Comparison of ENCODE assay signal across 8 cellular contexts in genomic region chr16:31033709-31034492, GRCh38.
DNase-seq lines count a peak whose midpoint lies in the region; ATAC-seq and TF ChIP-seq lines count a peak whose summit lies in the region.

No MANE protein-coding gene starts in this region.

- TF ChIP-seq CTCF in GM13976 (IDR thresholded peaks at IDR 0.05; ENCODE audit: borderline replicate concordance, control extremely low read depth, extremely low read depth, insufficient read depth, missing control alignments) (no peak), astrocyte of the cerebellum (IDR thresholded peaks at IDR 0.05; ENCODE audit: low read depth, low read length, missing control alignments) (no peak), retinal pigment epithelial cell (conservative IDR thresholded peaks at IDR 0.05; ENCODE audit: low read depth, low read length) (no peak)

- in situ Hi-C loops in GM13976 (cut with MboI; ENCODE audit: low sequenced_read_pairs, unreplicated experiment) (no loop called here), astrocyte of the cerebellum (cut with HindIII; ENCODE audit: low sequenced_read_pairs) (no loop called here)

- DNase-seq in GM13976 (ENCODE audit: low spot score) (peak; percentile 94), NCI-H2029 (lab: John Stamatoyannopoulos, UW) (peak; percentile 63), T1000 (lab: John Stamatoyannopoulos, UW) (peak; percentile 61), astrocyte of the cerebellum (ENCODE audit: low read depth) (peak; percentile 56), hypothalamus (lab: John Stamatoyannopoulos, UW) (peak; percentile 30 to 91 (median 81)), retinal pigment epithelial cell (ENCODE audit: low read depth) (no peak), OCI-M2 (lab: John Stamatoyannopoulos, UW; ENCODE audit: unreplicated experiment) (no peak)

- peak overlapping the region; percentile 73 for H3K4me3 ChIP-seq in astrocyte of the cerebellum (ENCODE audit: low read depth, low read length)
- H3K4me3 ChIP-seq in retinal pigment epithelial cell (ENCODE audit: low read length) = peak overlapping the region; percentile 99

- ATAC-seq in HG02840 (IDR thresholded peaks at IDR 0.05; ENCODE audit: low FRiP score, unreplicated experiment) = peak; percentile 37

Comparison
In these comparisons a context has a peak if more than half of its experiments do, and no peak if none do; other contexts are left out.
1. DNase-seq: peak in GM13976 (single experiment), NCI-H2029 (single experiment), T1000 (single experiment), astrocyte of the cerebellum (single experiment) and hypothalamus (51 of 51); none in retinal pigment epithelial cell (single experiment) and OCI-M2 (single experiment).